In the genomic region with DNA sequence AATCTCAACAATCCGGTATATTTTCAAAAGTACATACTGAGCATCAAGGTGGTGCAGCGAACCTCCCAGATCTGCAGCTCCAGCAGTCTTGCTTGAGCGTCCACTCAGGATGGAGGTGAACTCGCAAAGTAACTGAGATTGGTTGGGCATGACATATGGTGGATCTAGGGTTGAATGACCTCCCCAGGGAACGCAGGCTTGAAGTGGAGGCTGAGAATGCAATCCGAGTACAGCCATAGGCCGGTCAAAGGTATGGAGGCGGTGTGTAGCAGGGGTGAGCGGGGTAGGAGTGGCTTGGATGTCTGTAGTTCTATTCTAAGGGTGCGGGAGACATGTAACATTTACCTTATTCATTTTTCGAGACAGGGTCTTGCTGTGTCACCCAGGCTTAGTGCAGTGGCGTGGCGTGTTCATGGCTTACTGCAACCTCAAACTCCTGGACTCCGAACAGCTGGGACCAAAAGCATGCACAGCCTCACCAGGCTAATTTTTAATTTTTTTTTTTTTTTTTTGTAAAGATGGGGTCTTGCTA, we compare ENCODE assay signal across 1 cellular context.
TF ChIP-seq lines count a peak whose summit lies in the region.

No MANE protein-coding gene starts in this region.

TF ChIP-seq in HepG2, 621 proteins besides CTCF, POLR2A, EP300 and RAD21 (continued from another document and continues in another):
- TF ChIP-seq, protein P1, sequence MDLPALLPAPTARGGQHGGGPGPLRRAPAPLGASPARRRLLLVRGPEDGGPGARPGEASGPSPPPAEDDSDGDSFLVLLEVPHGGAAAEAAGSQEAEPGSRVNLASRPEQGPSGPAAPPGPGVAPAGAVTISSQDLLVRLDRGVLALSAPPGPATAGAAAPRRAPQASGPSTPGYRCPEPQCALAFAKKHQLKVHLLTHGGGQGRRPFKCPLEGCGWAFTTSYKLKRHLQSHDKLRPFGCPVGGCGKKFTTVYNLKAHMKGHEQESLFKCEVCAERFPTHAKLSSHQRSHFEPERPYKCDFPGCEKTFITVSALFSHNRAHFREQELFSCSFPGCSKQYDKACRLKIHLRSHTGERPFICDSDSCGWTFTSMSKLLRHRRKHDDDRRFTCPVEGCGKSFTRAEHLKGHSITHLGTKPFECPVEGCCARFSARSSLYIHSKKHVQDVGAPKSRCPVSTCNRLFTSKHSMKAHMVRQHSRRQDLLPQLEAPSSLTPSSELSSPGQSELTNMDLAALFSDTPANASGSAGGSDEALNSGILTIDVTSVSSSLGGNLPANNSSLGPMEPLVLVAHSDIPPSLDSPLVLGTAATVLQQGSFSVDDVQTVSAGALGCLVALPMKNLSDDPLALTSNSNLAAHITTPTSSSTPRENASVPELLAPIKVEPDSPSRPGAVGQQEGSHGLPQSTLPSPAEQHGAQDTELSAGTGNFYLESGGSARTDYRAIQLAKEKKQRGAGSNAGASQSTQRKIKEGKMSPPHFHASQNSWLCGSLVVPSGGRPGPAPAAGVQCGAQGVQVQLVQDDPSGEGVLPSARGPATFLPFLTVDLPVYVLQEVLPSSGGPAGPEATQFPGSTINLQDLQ (CRISPR knock-in tag; IDR thresholded peaks at IDR 0.05) = 0 out of 2 replicates have a peak, but pooled peaks have one; percentile 30
- peak; percentile 6; the same call in 1 of the 2 replicates for TF ChIP-seq ZNF543 (CRISPR knock-in tag; IDR thresholded peaks at IDR 0.05)
- no peak for TF ChIP-seq ZNF772 (CRISPR knock-in tag; IDR thresholded peaks at IDR 0.05)
- 0 out of 2 replicates have a peak, but pooled peaks have one; percentile 47 for TF ChIP-seq ZBTB42 (CRISPR knock-in tag; IDR thresholded peaks at IDR 0.05)
- TF ChIP-seq RORA (CRISPR knock-in tag; IDR thresholded peaks at IDR 0.05) = no peak
- no peak for TF ChIP-seq KDM3A (CRISPR knock-in tag; IDR thresholded peaks at IDR 0.05; ENCODE audit: low read depth)
- TF ChIP-seq, protein P2, sequence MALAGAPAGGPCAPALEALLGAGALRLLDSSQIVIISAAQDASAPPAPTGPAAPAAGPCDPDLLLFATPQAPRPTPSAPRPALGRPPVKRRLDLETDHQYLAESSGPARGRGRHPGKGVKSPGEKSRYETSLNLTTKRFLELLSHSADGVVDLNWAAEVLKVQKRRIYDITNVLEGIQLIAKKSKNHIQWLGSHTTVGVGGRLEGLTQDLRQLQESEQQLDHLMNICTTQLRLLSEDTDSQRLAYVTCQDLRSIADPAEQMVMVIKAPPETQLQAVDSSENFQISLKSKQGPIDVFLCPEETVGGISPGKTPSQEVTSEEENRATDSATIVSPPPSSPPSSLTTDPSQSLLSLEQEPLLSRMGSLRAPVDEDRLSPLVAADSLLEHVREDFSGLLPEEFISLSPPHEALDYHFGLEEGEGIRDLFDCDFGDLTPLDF (CRISPR knock-in tag; IDR thresholded peaks at IDR 0.05) = 0 out of 2 replicates have a peak, but pooled peaks have one; percentile 7
- no peak for TF ChIP-seq ZSCAN21 (CRISPR knock-in tag; IDR thresholded peaks at IDR 0.05; ENCODE audit: borderline replicate concordance)
- TF ChIP-seq ATF7-NPFF (CRISPR knock-in tag; IDR thresholded peaks at IDR 0.05; ENCODE audit: low read depth) = no peak
- no peak for TF ChIP-seq EHMT2 (IDR thresholded peaks at IDR 0.05; ENCODE audit: borderline replicate concordance, low read depth, low read length)
- TF ChIP-seq ZNF337 (CRISPR knock-in tag; IDR thresholded peaks at IDR 0.05; ENCODE audit: borderline replicate concordance, low read depth) = 0 out of 2 replicates have a peak, but pooled peaks have one; percentile 7
- TF ChIP-seq, protein P3, sequence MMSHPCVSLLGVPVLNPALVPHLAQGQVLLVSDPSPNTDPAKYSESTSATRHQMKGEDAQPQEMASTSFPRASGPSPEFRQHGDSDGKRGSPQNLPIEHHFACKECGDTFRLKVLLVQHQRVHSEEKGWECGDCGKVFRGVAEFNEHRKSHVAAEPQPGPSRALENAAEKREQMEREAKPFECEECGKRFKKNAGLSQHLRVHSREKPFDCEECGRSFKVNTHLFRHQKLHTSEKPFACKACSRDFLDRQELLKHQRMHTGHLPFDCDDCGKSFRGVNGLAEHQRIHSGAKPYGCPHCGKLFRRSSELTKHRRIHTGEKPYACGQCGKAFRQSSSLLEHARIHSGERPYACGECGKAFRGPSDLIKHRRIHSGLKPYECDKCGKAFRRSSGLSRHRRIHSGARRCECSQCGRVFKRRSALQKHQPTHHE (CRISPR knock-in tag; IDR thresholded peaks at IDR 0.05; ENCODE audit: borderline replicate concordance) = 0 out of 2 replicates have a peak, but pooled peaks have one; percentile 24
- no peak; the same call in 1 of the 2 replicates for TF ChIP-seq ZIK1 (CRISPR knock-in tag; IDR thresholded peaks at IDR 0.05; ENCODE audit: borderline replicate concordance, low read depth)
- TF ChIP-seq, protein P4, sequence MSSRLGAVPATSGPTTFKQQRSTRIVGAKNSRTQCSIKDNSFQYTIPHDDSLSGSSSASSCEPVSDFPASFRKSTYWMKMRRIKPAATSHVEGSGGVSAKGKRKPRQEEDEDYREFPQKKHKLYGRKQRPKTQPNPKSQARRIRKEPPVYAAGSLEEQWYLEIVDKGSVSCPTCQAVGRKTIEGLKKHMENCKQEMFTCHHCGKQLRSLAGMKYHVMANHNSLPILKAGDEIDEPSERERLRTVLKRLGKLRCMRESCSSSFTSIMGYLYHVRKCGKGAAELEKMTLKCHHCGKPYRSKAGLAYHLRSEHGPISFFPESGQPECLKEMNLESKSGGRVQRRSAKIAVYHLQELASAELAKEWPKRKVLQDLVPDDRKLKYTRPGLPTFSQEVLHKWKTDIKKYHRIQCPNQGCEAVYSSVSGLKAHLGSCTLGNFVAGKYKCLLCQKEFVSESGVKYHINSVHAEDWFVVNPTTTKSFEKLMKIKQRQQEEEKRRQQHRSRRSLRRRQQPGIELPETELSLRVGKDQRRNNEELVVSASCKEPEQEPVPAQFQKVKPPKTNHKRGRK (CRISPR knock-in tag; IDR thresholded peaks at IDR 0.05) = no peak
- TF ChIP-seq, protein P5, sequence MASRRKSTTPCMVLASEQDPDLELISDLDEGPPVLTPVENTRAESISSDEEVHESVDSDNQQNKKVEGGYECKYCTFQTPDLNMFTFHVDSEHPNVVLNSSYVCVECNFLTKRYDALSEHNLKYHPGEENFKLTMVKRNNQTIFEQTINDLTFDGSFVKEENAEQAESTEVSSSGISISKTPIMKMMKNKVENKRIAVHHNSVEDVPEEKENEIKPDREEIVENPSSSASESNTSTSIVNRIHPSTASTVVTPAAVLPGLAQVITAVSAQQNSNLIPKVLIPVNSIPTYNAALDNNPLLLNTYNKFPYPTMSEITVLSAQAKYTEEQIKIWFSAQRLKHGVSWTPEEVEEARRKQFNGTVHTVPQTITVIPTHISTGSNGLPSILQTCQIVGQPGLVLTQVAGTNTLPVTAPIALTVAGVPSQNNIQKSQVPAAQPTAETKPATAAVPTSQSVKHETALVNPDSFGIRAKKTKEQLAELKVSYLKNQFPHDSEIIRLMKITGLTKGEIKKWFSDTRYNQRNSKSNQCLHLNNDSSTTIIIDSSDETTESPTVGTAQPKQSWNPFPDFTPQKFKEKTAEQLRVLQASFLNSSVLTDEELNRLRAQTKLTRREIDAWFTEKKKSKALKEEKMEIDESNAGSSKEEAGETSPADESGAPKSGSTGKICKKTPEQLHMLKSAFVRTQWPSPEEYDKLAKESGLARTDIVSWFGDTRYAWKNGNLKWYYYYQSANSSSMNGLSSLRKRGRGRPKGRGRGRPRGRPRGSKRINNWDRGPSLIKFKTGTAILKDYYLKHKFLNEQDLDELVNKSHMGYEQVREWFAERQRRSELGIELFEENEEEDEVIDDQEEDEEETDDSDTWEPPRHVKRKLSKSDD (CRISPR knock-in tag; IDR thresholded peaks at IDR 0.05; ENCODE audit: low read depth) = no peak
- no peak for TF ChIP-seq ZNF124 (CRISPR knock-in tag; IDR thresholded peaks at IDR 0.05)
- TF ChIP-seq HDAC2 (CRISPR knock-in tag; IDR thresholded peaks at IDR 0.05) = peak; percentile 10; the same call in 1 of the 2 replicates
- no peak; the same call in 1 of the 2 replicates for TF ChIP-seq ATF1 (CRISPR knock-in tag; IDR thresholded peaks at IDR 0.05)
- TF ChIP-seq, protein P6, sequence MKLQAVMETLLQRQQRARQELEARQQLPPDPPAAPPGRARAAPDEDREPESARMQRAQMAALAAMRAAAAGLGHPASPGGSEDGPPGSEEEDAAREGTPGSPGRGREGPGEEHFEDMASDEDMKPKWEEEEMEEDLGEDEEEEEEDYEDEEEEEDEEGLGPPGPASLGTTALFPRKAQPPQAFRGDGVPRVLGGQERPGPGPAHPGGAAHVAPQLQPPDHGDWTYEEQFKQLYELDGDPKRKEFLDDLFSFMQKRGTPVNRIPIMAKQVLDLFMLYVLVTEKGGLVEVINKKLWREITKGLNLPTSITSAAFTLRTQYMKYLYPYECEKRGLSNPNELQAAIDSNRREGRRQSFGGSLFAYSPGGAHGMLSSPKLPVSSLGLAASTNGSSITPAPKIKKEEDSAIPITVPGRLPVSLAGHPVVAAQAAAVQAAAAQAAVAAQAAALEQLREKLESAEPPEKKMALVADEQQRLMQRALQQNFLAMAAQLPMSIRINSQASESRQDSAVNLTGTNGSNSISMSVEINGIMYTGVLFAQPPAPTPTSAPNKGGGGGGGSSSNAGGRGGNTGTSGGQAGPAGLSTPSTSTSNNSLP (IDR thresholded peaks at IDR 0.05; ENCODE audit: low read depth, low read length) = no peak
- TF ChIP-seq, protein P7, sequence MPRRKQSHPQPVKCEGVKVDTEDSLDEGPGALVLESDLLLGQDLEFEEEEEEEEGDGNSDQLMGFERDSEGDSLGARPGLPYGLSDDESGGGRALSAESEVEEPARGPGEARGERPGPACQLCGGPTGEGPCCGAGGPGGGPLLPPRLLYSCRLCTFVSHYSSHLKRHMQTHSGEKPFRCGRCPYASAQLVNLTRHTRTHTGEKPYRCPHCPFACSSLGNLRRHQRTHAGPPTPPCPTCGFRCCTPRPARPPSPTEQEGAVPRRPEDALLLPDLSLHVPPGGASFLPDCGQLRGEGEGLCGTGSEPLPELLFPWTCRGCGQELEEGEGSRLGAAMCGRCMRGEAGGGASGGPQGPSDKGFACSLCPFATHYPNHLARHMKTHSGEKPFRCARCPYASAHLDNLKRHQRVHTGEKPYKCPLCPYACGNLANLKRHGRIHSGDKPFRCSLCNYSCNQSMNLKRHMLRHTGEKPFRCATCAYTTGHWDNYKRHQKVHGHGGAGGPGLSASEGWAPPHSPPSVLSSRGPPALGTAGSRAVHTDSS (CRISPR knock-in tag; conservative IDR thresholded peaks at IDR 0.05) = no peak
- no peak for TF ChIP-seq PAX8 (CRISPR knock-in tag; IDR thresholded peaks at IDR 0.05; ENCODE audit: borderline replicate concordance)
- TF ChIP-seq, protein P8, sequence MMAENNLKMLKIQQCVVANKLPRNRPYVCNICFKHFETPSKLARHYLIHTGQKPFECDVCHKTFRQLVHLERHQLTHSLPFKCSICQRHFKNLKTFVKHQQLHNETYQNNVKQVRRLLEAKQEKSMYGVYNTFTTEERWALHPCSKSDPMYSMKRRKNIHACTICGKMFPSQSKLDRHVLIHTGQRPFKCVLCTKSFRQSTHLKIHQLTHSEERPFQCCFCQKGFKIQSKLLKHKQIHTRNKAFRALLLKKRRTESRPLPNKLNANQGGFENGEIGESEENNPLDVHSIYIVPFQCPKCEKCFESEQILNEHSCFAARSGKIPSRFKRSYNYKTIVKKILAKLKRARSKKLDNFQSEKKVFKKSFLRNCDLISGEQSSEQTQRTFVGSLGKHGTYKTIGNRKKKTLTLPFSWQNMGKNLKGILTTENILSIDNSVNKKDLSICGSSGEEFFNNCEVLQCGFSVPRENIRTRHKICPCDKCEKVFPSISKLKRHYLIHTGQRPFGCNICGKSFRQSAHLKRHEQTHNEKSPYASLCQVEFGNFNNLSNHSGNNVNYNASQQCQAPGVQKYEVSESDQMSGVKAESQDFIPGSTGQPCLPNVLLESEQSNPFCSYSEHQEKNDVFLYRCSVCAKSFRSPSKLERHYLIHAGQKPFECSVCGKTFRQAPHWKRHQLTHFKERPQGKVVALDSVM (CRISPR knock-in tag; IDR thresholded peaks at IDR 0.05) = no peak
- TF ChIP-seq ZNF619 (CRISPR knock-in tag; IDR thresholded peaks at IDR 0.05) = 0 out of 2 replicates have a peak, but pooled peaks have one; percentile 9
- TF ChIP-seq PHF5A (CRISPR knock-in tag; IDR thresholded peaks at IDR 0.05; ENCODE audit: low read depth, unreplicated experiment) = no peak
- TF ChIP-seq REPIN1 (CRISPR knock-in tag; IDR thresholded peaks at IDR 0.05; ENCODE audit: borderline replicate concordance, low read depth) = no peak
- no peak for TF ChIP-seq ZNF143 (CRISPR knock-in tag; IDR thresholded peaks at IDR 0.05)
- TF ChIP-seq, protein P9, sequence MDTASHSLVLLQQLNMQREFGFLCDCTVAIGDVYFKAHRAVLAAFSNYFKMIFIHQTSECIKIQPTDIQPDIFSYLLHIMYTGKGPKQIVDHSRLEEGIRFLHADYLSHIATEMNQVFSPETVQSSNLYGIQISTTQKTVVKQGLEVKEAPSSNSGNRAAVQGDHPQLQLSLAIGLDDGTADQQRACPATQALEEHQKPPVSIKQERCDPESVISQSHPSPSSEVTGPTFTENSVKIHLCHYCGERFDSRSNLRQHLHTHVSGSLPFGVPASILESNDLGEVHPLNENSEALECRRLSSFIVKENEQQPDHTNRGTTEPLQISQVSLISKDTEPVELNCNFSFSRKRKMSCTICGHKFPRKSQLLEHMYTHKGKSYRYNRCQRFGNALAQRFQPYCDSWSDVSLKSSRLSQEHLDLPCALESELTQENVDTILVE (CRISPR knock-in tag; IDR thresholded peaks at IDR 0.05) = no peak
- TF ChIP-seq FOSL1 (CRISPR knock-in tag; IDR thresholded peaks at IDR 0.05; ENCODE audit: borderline replicate concordance) = no peak
- no peak for TF ChIP-seq SIN3B (IDR thresholded peaks at IDR 0.05; ENCODE audit: low read length)
- no peak for TF ChIP-seq ZZZ3 (CRISPR knock-in tag; IDR thresholded peaks at IDR 0.05; ENCODE audit: borderline replicate concordance)
- TF ChIP-seq, protein P10, sequence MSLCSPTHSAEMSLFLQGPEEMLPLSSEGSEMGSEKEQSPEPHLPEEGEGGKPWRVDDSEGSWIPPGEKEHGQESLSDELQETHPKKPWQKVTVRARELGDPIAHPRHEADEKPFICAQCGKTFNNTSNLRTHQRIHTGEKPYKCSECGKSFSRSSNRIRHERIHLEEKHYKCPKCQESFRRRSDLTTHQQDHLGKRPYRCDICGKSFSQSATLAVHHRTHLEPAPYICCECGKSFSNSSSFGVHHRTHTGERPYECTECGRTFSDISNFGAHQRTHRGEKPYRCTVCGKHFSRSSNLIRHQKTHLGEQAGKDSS (CRISPR knock-in tag; IDR thresholded peaks at IDR 0.05; ENCODE audit: borderline replicate concordance, low read depth) = no peak
- TF ChIP-seq ZNF569 (CRISPR knock-in tag; IDR thresholded peaks at IDR 0.05; ENCODE audit: borderline replicate concordance) = no peak
